In the genomic region with DNA sequence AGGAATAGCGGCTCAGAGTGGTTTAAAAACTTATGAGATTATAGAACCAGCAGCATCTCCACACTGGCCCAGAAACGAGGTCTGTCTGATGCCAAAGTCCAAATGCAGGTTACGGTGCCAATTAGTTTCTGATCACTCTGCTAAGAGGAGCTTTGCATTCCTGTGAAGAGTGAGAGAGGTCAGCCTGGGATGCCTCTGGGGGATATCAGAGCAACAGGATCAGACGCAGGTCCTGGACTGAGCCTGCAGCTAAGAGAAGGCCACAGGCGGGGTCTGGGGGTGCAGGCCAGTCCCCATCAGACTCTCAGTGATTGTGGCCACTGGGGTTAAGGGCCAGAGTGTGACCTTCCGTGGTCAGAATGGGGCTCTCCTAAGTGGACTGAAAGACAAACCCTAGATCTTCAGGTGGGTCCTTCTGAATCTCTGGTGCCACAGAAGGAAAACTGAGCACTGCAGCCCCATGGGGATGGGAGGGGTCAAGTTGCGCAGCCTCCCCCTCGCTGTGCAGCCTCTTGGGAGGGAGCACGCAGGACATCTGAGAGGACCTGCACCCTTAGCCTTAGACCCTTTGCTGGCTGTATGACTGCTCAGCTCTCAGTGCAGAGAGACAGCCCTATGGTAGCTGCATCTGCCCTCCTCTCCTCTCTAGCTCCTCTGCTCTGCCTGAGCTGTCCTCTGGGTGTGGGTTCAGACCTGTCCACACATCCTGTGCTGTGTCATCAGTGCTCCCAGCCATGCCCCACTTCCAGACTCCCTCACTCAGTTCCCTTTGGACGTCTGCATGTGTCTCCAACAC, we compare ENCODE assay signal across 3 cellular contexts. TPM values are rescaled to one million over a fixed set of nuclear protein-coding genes. Genes with fewer than 3 reads are reported as not detected.
"Had no signal": no experiment of that assay in that cellular context is flagged by ENCODE, and none has a peak within 500 bp of the region (broad histone marks: within the 10 kb centered on the region; RNA-seq: fewer than 3 reads in every experiment).

No MANE protein-coding gene starts in this region.

RNA-seq across cellular contexts. Expression of a gene that starts 23.4 kb away (rescaled TPM):
- total RNA-seq: activated CD4-positive, alpha-beta memory T cell treated with anti-CD3 and anti-CD28 coated beads, Interleukin-2, amount 10 ng/mL, durations not matched to agents 7 days and 5 days; M059J had no signal

RNA-seq across cellular contexts. Expression of a gene that starts 42.9 kb away (rescaled TPM):
- total RNA-seq: ascending aorta had no signal
